Comparison of ENCODE assay signal across 8 cellular contexts in genomic region chr18:36298113-36298701, GRCh38. TPM values are rescaled to one million over a fixed set of nuclear protein-coding genes. Genes with fewer than 3 reads are reported as not detected.
DNase-seq lines count a peak whose midpoint lies in the region; ATAC-seq and TF ChIP-seq lines count a peak whose summit lies in the region.

No MANE protein-coding gene starts in this region.

- no peaks in the 10 kb centered on the region for H3K4me1 ChIP-seq in HEK293 (ENCODE audit: control insufficient read depth, insufficient read depth, low read length)
- H3K4me1 ChIP-seq in CD8-positive, alpha-beta memory T cell (ENCODE audit: insufficient read depth, low read length): no peaks in the 10 kb centered on the region

- peaks cover 0 to 2% (median 0%) of the 10 kb centered on the region in 3 donors for H3K4me1 Mint-ChIP-seq in CD8-positive, alpha-beta memory T cell

- peaks cover 8 to 41% of the 10 kb centered on the region in 2 donors for H3K27me3 Mint-ChIP-seq in CD8-positive, alpha-beta memory T cell

- H3K27ac Mint-ChIP-seq in CD8-positive, alpha-beta memory T cell: no peak overlapping the region

- CTCF ChIA-PET in HEK293 (lab: Yijun Ruan, JAX): interaction anchor here (0.7 to 1.2 kb wide), 3 partner anchors 114 to 425 kb away, joined by 3 to 7 read pairs (median 3); no protein-coding TSS in a partner anchor
- CTCF ChIA-PET in CD8-positive, alpha-beta memory T cell (lab: Charles Lee): no interaction called here

- H3K9me3 Mint-ChIP-seq in CD8-positive, alpha-beta memory T cell: no peaks in the 10 kb centered on the region

- H3K9me3 ChIP-seq in HEK293 (ENCODE audit: control insufficient read depth, insufficient read depth, low read depth, low read length): no peaks in the 10 kb centered on the region
- no peaks in the 10 kb centered on the region for H3K9me3 ChIP-seq in CD8-positive, alpha-beta memory T cell (ENCODE audit: low read length)

- ATAC-seq in left cardiac atrium: peak; percentile 24 to 35

- H3K4me3 ChIP-seq in HEK293 (ENCODE audit: low read depth, low read length) (peak overlapping the region; percentile 62), skeletal muscle cell (ENCODE audit: low read depth, low read length) (peak overlapping the region; percentile 62)
- no peak overlapping the region for H3K4me3 ChIP-seq in CD8-positive, alpha-beta memory T cell (ENCODE audit: low read length)

- no peak for TF ChIP-seq CTCF in HEK293 (tag by site-specific recombination; IDR thresholded peaks at IDR 0.05)

- H3K36me3 Mint-ChIP-seq in CD8-positive, alpha-beta memory T cell: no peaks in the 10 kb centered on the region

- POLR2A ChIA-PET in HEK293 (lab: Yijun Ruan, JAX): interaction anchor here (0.6 to 2.5 kb wide), 7 partner anchors 9 to 416 kb away, joined by 3 to 11 read pairs (median 5); partner anchors contain the start of gene SLC39A6
- POLR2A ChIA-PET in CD8-positive, alpha-beta memory T cell (lab: Charles Lee): no interaction called here

- H3K27ac ChIP-seq in HEK293 (ENCODE audit: extremely low read depth, low read depth, low read length): peak overlapping the region; percentile 65; the same call in 1 of the 2 replicates
- H3K27ac ChIP-seq in CD8-positive, alpha-beta memory T cell (ENCODE audit: low read depth, low read length): no peak overlapping the region

- H3K27me3 ChIP-seq in CD8-positive, alpha-beta memory T cell (ENCODE audit: insufficient read depth, low read length, poor library complexity, severe bottlenecking): peaks cover 33% of the 10 kb centered on the region

- peak; percentile 36 for DNase-seq in ELF-1 (ENCODE audit: low read depth, low spot score)
- DNase-seq in SK-N-DZ (ENCODE audit: low spot score): peak; percentile 71
- no peak for DNase-seq in left cardiac atrium
- DNase-seq in skeletal muscle cell (ENCODE audit: low read depth): no peak
- no peak for DNase-seq in CD8-positive, alpha-beta memory T cell
- no peak for DNase-seq in DMS153 (lab: John Stamatoyannopoulos, UW)
- no peak for DNase-seq in NCI-H446 treated with DMSO at 0.1 percent for 48 hours (lab: John Stamatoyannopoulos, UW)

- no peaks in the 10 kb centered on the region for H3K36me3 ChIP-seq in HEK293 (ENCODE audit: control insufficient read depth in 2 of 2, insufficient read depth in 1 of 2, low read length in 2 of 2)
- no peaks in the 10 kb centered on the region for H3K36me3 ChIP-seq in CD8-positive, alpha-beta memory T cell (ENCODE audit: insufficient read depth, low read length)

- intact Hi-C loops in left cardiac atrium (cut with DNase I): loop anchor here (5.0 to 10.0 kb wide), 3 partner anchors 34 to 277 kb away; no protein-coding TSS in a partner anchor

- peak overlapping the region in 1 of 7 donors; percentile 46 for H3K4me3 Mint-ChIP-seq in CD8-positive, alpha-beta memory T cell

TF ChIP-seq in HEK293, 187 proteins besides CTCF, POLR2A, EP300 and RAD21 (continues in another document):
- TF ChIP-seq ZBTB44 (tag by site-specific recombination; IDR thresholded peaks at IDR 0.05) (no peak), PRDM10 (tag by site-specific recombination; IDR thresholded peaks at IDR 0.05) (peak; percentile 84), ZNF114 (tag by site-specific recombination; IDR thresholded peaks at IDR 0.05) (no peak), ZNF664 (tag by site-specific recombination; IDR thresholded peaks at IDR 0.05) (no peak), GFI1B (tag by site-specific recombination; IDR thresholded peaks at IDR 0.05) (no peak), ZBTB6 (tag by site-specific recombination; IDR thresholded peaks at IDR 0.05) (no peak), ZNF398 (tag by site-specific recombination; IDR thresholded peaks at IDR 0.05) (0 out of 2 replicates have a peak, but pooled peaks have one; percentile 3), ZNF530 (tag by site-specific recombination; IDR thresholded peaks at IDR 0.05; ENCODE audit: low read depth) (no peak), ZNF404 (tag by site-specific recombination; IDR thresholded peaks at IDR 0.05) (no peak), ZNF223 (tag by site-specific recombination; IDR thresholded peaks at IDR 0.05) (no peak), TRIM28 (IDR thresholded peaks at IDR 0.05; ENCODE audit: borderline replicate concordance, low read length) (no peak), ZNF248 (tag by site-specific recombination; IDR thresholded peaks at IDR 0.05) (no peak), ZNF707 (tag by site-specific recombination; IDR thresholded peaks at IDR 0.05) (no peak), ZSCAN16 (tag by site-specific recombination; IDR thresholded peaks at IDR 0.05) (no peak), ZNF645 (tag by site-specific recombination; IDR thresholded peaks at IDR 0.05) (no peak), ZNF843 (tag by site-specific recombination; IDR thresholded peaks at IDR 0.05) (no peak), ZNF48 (tag by site-specific recombination; IDR thresholded peaks at IDR 0.05) (no peak)

RNA-seq across cellular contexts. Expression of gene FHOD3, which starts 0.7 kb away (rescaled TPM):
- polyA plus RNA-seq in SK-N-DZ (2014; cell fraction: cytosol; rRNA removed): 41.1 and 43.7 TPM in 2 replicates
- polyA plus RNA-seq in SK-N-DZ (2014; cell fraction: nucleus; rRNA removed): 24.2 and 44.3 TPM in 2 replicates
- 100 to 1,000 TPM; 117 to 119 TPM for total RNA-seq in left cardiac atrium
- not detected for total RNA-seq in CD8-positive, alpha-beta memory T cell
- polyA plus RNA-seq in CD8-positive, alpha-beta memory T cell: not detected

Comparison
In these comparisons a context has a peak if more than half of its experiments do, and no peak if none do; other contexts are left out.
1. DNase-seq: peak in ELF-1 (single experiment) and SK-N-DZ (single experiment); none in left cardiac atrium (single experiment), skeletal muscle cell (single experiment), CD8-positive, alpha-beta memory T cell (0 of 5), DMS153 (single experiment) and NCI-H446 treated with DMSO at 0.1 percent for 48 hours (single experiment).
2. RNA of gene FHOD3, which starts 0.7 kb away (total RNA-seq): 117 to 119 TPM in left cardiac atrium; not detected in CD8-positive, alpha-beta memory T cell; every median in the first group is over 100 times any median in the second.